In genomic region chrX:78119521-78120227, GRCh38 we compare ENCODE assay signal across 8 cellular contexts. TPM values are rescaled to one million over a fixed set of nuclear protein-coding genes. Genes with fewer than 3 reads are reported as not detected.
DNase-seq lines count a peak whose midpoint lies in the region; ATAC-seq, FAIRE-seq and TF ChIP-seq lines count a peak whose summit lies in the region.

No MANE protein-coding gene starts in this region.

- ATAC-seq in HG03025 (IDR thresholded peaks at IDR 0.05; ENCODE audit: low FRiP score, unreplicated experiment), result no peak

- no peaks in the 10 kb centered on the region for H3K9me3 ChIP-seq in left ventricle myocardium inferior (replicated peaks)
- no peaks in the 10 kb centered on the region for H3K9me3 ChIP-seq in OCI-LY1 (ENCODE audit: low read length)
- no peaks in the 10 kb centered on the region for H3K9me3 ChIP-seq in endothelial cell of umbilical vein (replicated peaks; ENCODE audit: control insufficient read depth, insufficient read depth, low read length)

- no peak overlapping the region for H3K4me2 ChIP-seq in OCI-LY1 (ENCODE audit: low read length)
- no peak overlapping the region for H3K4me2 ChIP-seq in endothelial cell of umbilical vein (ENCODE audit: insufficient read depth, low read length)

- H3K4me1 ChIP-seq in left ventricle myocardium inferior (peaks cover 10% of the 10 kb centered on the region), OCI-LY1 (ENCODE audit: insufficient read depth, low read length, severe bottlenecking) (no peaks in the 10 kb centered on the region), endothelial cell of umbilical vein (ENCODE audit: control insufficient read depth, extremely low read depth, insufficient read depth, low read length) (peaks cover 7% of the 10 kb centered on the region)

- H3K36me3 ChIP-seq in left ventricle myocardium inferior (peaks cover 88% of the 10 kb centered on the region), OCI-LY1 (ENCODE audit: insufficient read depth, low read length) (peaks cover 96% of the 10 kb centered on the region), endothelial cell of umbilical vein (ENCODE audit: control insufficient read depth in 2 of 2, extremely low read depth in 1 of 2, insufficient read depth in 2 of 2, low read length in 2 of 2) (peaks cover 4 to 9% of the 10 kb centered on the region in 2 experiments)

- H3K36me3 Mint-ChIP-seq in type B pancreatic cell, result peaks cover 23% of the 10 kb centered on the region
- H3K36me3 Mint-ChIP-seq in glutamatergic neuron (ENCODE audit: unreplicated experiment), result no peaks in the 10 kb centered on the region

- H3K27me3 ChIP-seq in left ventricle myocardium inferior (ENCODE audit: low read depth), result no peaks in the 10 kb centered on the region
- no peaks in the 10 kb centered on the region for H3K27me3 ChIP-seq in OCI-LY1 (ENCODE audit: insufficient read depth, low read length)
- no peaks in the 10 kb centered on the region for H3K27me3 ChIP-seq in endothelial cell of umbilical vein (ENCODE audit: control insufficient read depth in 2 of 2, insufficient read depth in 2 of 2, low read length in 2 of 2)

- no peaks in the 10 kb centered on the region for H3K9me2 ChIP-seq in OCI-LY1 (ENCODE audit: low read depth, low read length)

- no TSS peak for BruUV-seq in endothelial cell of umbilical vein (replicated peaks; lab: Mats Ljungman, UMichigan)

- no peaks in the 10 kb centered on the region for H3K27me3 Mint-ChIP-seq in type B pancreatic cell
- no peaks in the 10 kb centered on the region for H3K27me3 Mint-ChIP-seq in glutamatergic neuron (ENCODE audit: unreplicated experiment)

- dilution Hi-C loops in endothelial cell of umbilical vein (cut with MboI; ENCODE audit: extremely low pct_ligation_motif_present, low sequenced_read_pairs), result no loop called here

- intact Hi-C loops in left ventricle myocardium inferior (cut with micrococcal nuclease) (no loop called here), cardiac septum (cut with DNase I) (no loop called here), endothelial cell of umbilical vein (cut with micrococcal nuclease) (no loop called here)

- H3K4me1 Mint-ChIP-seq in type B pancreatic cell (ENCODE audit: unreplicated experiment), result no peaks in the 10 kb centered on the region
- no peaks in the 10 kb centered on the region for H3K4me1 Mint-ChIP-seq in glutamatergic neuron (ENCODE audit: low read depth, unreplicated experiment)

- no peaks in the 10 kb centered on the region for H3K79me2 ChIP-seq in OCI-LY1 (ENCODE audit: insufficient read depth, low read length)
- H3K79me2 ChIP-seq in endothelial cell of umbilical vein (ENCODE audit: control insufficient read depth, insufficient read depth, low read length), result peaks cover 55% of the 10 kb centered on the region

- no peak overlapping the region for H2AFZ ChIP-seq in OCI-LY1 (ENCODE audit: low read length)
- H2AFZ ChIP-seq in endothelial cell of umbilical vein (ENCODE audit: low read depth, low read length), result no peak overlapping the region

- DNase-seq in left ventricle myocardium inferior, result no peak
- no peak for DNase-seq in cardiac septum (ENCODE audit: low spot score)
- peak; percentile 1 for DNase-seq in endothelial cell of umbilical vein (ENCODE audit: low read depth, low spot score)
- DNase-seq in type B pancreatic cell (ENCODE audit: extremely low spot score, unreplicated experiment), result no peak
- DNase-seq in COLO668 (lab: John Stamatoyannopoulos, UW; ENCODE audit: unreplicated experiment), result no peak
- DNase-seq in glutamatergic neuron, result no peak

- H3K27ac Mint-ChIP-seq in type B pancreatic cell, result no peak overlapping the region
- no peak overlapping the region for H3K27ac Mint-ChIP-seq in glutamatergic neuron (ENCODE audit: unreplicated experiment)

- POLR2A ChIA-PET in endothelial cell of umbilical vein (lab: Charles Lee), result no interaction called here

- no peak overlapping the region for H3K4me3 ChIP-seq in left ventricle myocardium inferior
- no peak overlapping the region for H3K4me3 ChIP-seq in OCI-LY1 (ENCODE audit: low read depth, low read length, poor library complexity, severe bottlenecking)
- H3K4me3 ChIP-seq in endothelial cell of umbilical vein (replicated peaks in 1 of 3; ENCODE audit: insufficient read depth in 1 of 3, low read depth in 1 of 3, low read length in 3 of 3), result no peak overlapping the region

- CTCF ChIA-PET in endothelial cell of umbilical vein (lab: Charles Lee), result interaction anchor here (0.7 to 2.0 kb wide), 3 partner anchors 12 to 209 kb away, joined by 3 to 5 read pairs (median 3); partner anchors contain the start of gene ATP7A

- no peaks in the 10 kb centered on the region for H4K20me1 ChIP-seq in OCI-LY1 (ENCODE audit: insufficient read depth, low read length)
- no peaks in the 10 kb centered on the region for H4K20me1 ChIP-seq in endothelial cell of umbilical vein (replicated peaks; ENCODE audit: control insufficient read depth, extremely low read depth, insufficient read depth, low read length)

- peak; percentile 18 for TF ChIP-seq CTCF in left ventricle myocardium inferior (IDR thresholded peaks at IDR 0.05; ENCODE audit: borderline replicate concordance)
- TF ChIP-seq CTCF in OCI-LY1 (IDR thresholded peaks at IDR 0.05; ENCODE audit: low read length), result peak; percentile 27; the same call in 1 of the 2 replicates
- no peak for TF ChIP-seq CTCF in endothelial cell of umbilical vein (IDR thresholded peaks at IDR 0.05; ENCODE audit: extremely low read depth in 1 of 2, insufficient read depth in 1 of 2, low read depth in 1 of 2, low read length in 2 of 2)
- TF ChIP-seq CTCF in type B pancreatic cell (conservative IDR thresholded peaks at IDR 0.05), result peak; percentile 47
- no peak for TF ChIP-seq CTCF in glutamatergic neuron (IDR thresholded peaks at IDR 0.05; ENCODE audit: partially characterized antibody, unreplicated experiment)

- no peak for TF ChIP-seq POLR2A in endothelial cell of umbilical vein (IDR thresholded peaks at IDR 0.05; ENCODE audit: low read depth, low read length)

- no peak for FAIRE-seq in endothelial cell of umbilical vein (lab: Jason Lieb, UNC)

- H3K9me3 Mint-ChIP-seq in type B pancreatic cell (no peaks in the 10 kb centered on the region), glutamatergic neuron (ENCODE audit: unreplicated experiment) (no peaks in the 10 kb centered on the region)

- H3K27ac ChIP-seq in left ventricle myocardium inferior (replicated peaks) (no peak overlapping the region), OCI-LY1 (ENCODE audit: low read depth, low read length, poor library complexity, severe bottlenecking) (no peak overlapping the region), endothelial cell of umbilical vein (ENCODE audit: insufficient read depth, low read depth, low read length) (no peak overlapping the region)

- H3K9ac ChIP-seq in OCI-LY1 (ENCODE audit: low read length) (no peak overlapping the region), endothelial cell of umbilical vein (replicated peaks; ENCODE audit: extremely low read depth, insufficient read depth, low read length) (no peak overlapping the region)

- H3K4me3 Mint-ChIP-seq in type B pancreatic cell (no peak overlapping the region), glutamatergic neuron (ENCODE audit: unreplicated experiment) (no peak overlapping the region)

- H3K9me1 ChIP-seq in endothelial cell of umbilical vein (replicated peaks; ENCODE audit: control insufficient read depth, extremely low read depth, insufficient read depth, low read length), result no peaks in the 10 kb centered on the region

- no peaks in the 10 kb centered on the region for H3F3A ChIP-seq in OCI-LY1 (ENCODE audit: insufficient read depth, low read length)

TF ChIP-seq in endothelial cell of umbilical vein, 7 proteins besides CTCF, POLR2A, EP300 and RAD21:
- TF ChIP-seq JUN (IDR thresholded peaks at IDR 0.05; ENCODE audit: borderline replicate concordance, insufficient read depth, insufficient read length, low read depth) (no peak), MAX (IDR thresholded peaks at IDR 0.05; ENCODE audit: insufficient read depth, insufficient read length) (no peak), FOS (IDR thresholded peaks at IDR 0.05; ENCODE audit: borderline replicate concordance, insufficient read depth, low read length) (no peak), MYC (IDR thresholded peaks at IDR 0.05; ENCODE audit: low read depth, low read length) (no peak), EZH2 (IDR thresholded peaks at IDR 0.05; ENCODE audit: borderline replicate concordance, low read depth, low read length, severe bottlenecking) (no peak), GATA2 (IDR thresholded peaks at IDR 0.05; ENCODE audit: insufficient read depth, insufficient read length, low read depth, low read length) (no peak), POLR2AphosphoS5 (IDR thresholded peaks at IDR 0.05; ENCODE audit: insufficient read depth, low read depth, low read length) (no peak)

RNA-seq across cellular contexts. Expression of gene PGK1, which starts 15.6 kb away (rescaled TPM):
- 424 TPM for total RNA-seq in left ventricle myocardium inferior
- 399 TPM for total RNA-seq in cardiac septum
- 377 and 392 TPM in 2 replicates for total RNA-seq in endothelial cell of umbilical vein
- 192 and 222 TPM in 2 replicates for polyA plus RNA-seq in endothelial cell of umbilical vein
- 265 and 301 TPM in 2 replicates for polyA plus RNA-seq in endothelial cell of umbilical vein (2011; cell fraction: cytosol; rRNA removed)
- 185 and 275 TPM in 2 replicates for polyA plus RNA-seq in endothelial cell of umbilical vein (2011; cell fraction: nucleus; rRNA removed)
- 371 and 467 TPM in 2 replicates for polyA plus RNA-seq in endothelial cell of umbilical vein (2012)
- 231 and 294 TPM in 2 replicates for polyA minus RNA-seq in endothelial cell of umbilical vein
- polyA minus RNA-seq in endothelial cell of umbilical vein (2011; cell fraction: cytosol; rRNA and poly(A)+ RNA removed), result 254 TPM
- 41.9 and 62.8 TPM in 2 replicates for polyA minus RNA-seq in endothelial cell of umbilical vein (2011; cell fraction: nucleus; rRNA and poly(A)+ RNA removed)
- total RNA-seq in type B pancreatic cell (ENCODE audit: low replicate concordance), result 203 and 228 TPM in 2 replicates
- 263 TPM for total RNA-seq in glutamatergic neuron (ENCODE audit: unreplicated experiment)

RNA-seq across cellular contexts. Expression of gene TAF9B, which starts 19.8 kb away (rescaled TPM):
- total RNA-seq in left ventricle myocardium inferior (21.1 TPM), cardiac septum (19.6 TPM), endothelial cell of umbilical vein (16.0 and 18.5 TPM in 2 replicates), type B pancreatic cell (ENCODE audit: low replicate concordance) (11.6 and 25.1 TPM in 2 replicates), glutamatergic neuron (ENCODE audit: unreplicated experiment) (30.4 TPM)
- 25.9 and 26.2 TPM in 2 replicates for polyA plus RNA-seq in endothelial cell of umbilical vein
- polyA plus RNA-seq in endothelial cell of umbilical vein (2011; cell fraction: cytosol; rRNA removed), result 28.1 and 30.1 TPM in 2 replicates
- 14.5 and 15.3 TPM in 2 replicates for polyA plus RNA-seq in endothelial cell of umbilical vein (2011; cell fraction: nucleus; rRNA removed)
- 13.7 and 20.4 TPM in 2 replicates for polyA plus RNA-seq in endothelial cell of umbilical vein (2012)
- 18.9 and 25.0 TPM in 2 replicates for polyA minus RNA-seq in endothelial cell of umbilical vein
- 18.8 TPM for polyA minus RNA-seq in endothelial cell of umbilical vein (2011; cell fraction: cytosol; rRNA and poly(A)+ RNA removed)
- polyA minus RNA-seq in endothelial cell of umbilical vein (2011; cell fraction: nucleus; rRNA and poly(A)+ RNA removed), result 9.5 and 11.6 TPM in 2 replicates

Comparison
In these comparisons a context has a peak if more than half of its experiments do, and no peak if none do; other contexts are left out.
1. CTCF ChIP-seq: peak in left ventricle myocardium inferior (single experiment), OCI-LY1 (single experiment) and type B pancreatic cell (single experiment); none in endothelial cell of umbilical vein (0 of 2) and glutamatergic neuron (single experiment).